ENCODE assay signal across 9 cellular contexts in genomic region chr9:134375430-134376385, GRCh38. TPM values are rescaled to one million over a fixed set of nuclear protein-coding genes. Genes with fewer than 3 reads are reported as not detected.
A peak's percentile ranks its signal among the peaks of the same experiment; 100 is the strongest.
DNase-seq lines count a peak whose midpoint lies in the region; ATAC-seq, FAIRE-seq and TF ChIP-seq lines count a peak whose summit lies in the region.
"Had no signal": no experiment of that assay in that cellular context is flagged by ENCODE, and none has a peak within 500 bp of the region (broad histone marks: within the 10 kb centered on the region; RNA-seq: fewer than 3 reads in every experiment).

No MANE protein-coding gene starts in this region.

- H3K27me3 ChIP-seq in HUES48 (ENCODE audit: control insufficient read depth, insufficient read depth, low read length) (no peaks in the 10 kb centered on the region), MM.1S (replicated peaks; ENCODE audit: insufficient read depth, low read length) (no peaks in the 10 kb centered on the region)

- no peak for TF ChIP-seq CTCF in kidney (IDR thresholded peaks at IDR 0.05; ENCODE audit: borderline replicate concordance, extremely low read depth, insufficient read depth)
- no peak for TF ChIP-seq CTCF in MM.1S (IDR thresholded peaks at IDR 0.05; ENCODE audit: low read length)

- no peaks in the 10 kb centered on the region for H3F3A ChIP-seq in MM.1S (ENCODE audit: insufficient read depth, low read length)

- H3K9ac ChIP-seq in HUES48 (ENCODE audit: low read depth, low read length) (no peak overlapping the region), kidney (ENCODE audit: low read length in 2 of 2) (peak overlapping the region in 1 of 2 donors; percentile 61), MM.1S (ENCODE audit: low read length) (no peak overlapping the region)

- H3K9me2 ChIP-seq in MM.1S (replicated peaks; ENCODE audit: insufficient read depth, low read length) = no peaks in the 10 kb centered on the region

- H4K20me1 ChIP-seq in MM.1S (ENCODE audit: insufficient read depth, low read length) = no peaks in the 10 kb centered on the region

- H3K36me3 ChIP-seq in HUES48 (ENCODE audit: control insufficient read depth, insufficient read depth, low read length) (no peaks in the 10 kb centered on the region), kidney (ENCODE audit: control insufficient read depth in 1 of 2, insufficient read depth in 2 of 2, low read length in 2 of 2) (no peaks in the 10 kb centered on the region), MM.1S (replicated peaks; ENCODE audit: insufficient read depth, low read length) (no peaks in the 10 kb centered on the region)

- peak in 19 of 61 donors; percentile 25 to 59 (median 37) for DNase-seq in caudate nucleus (lab: John Stamatoyannopoulos, UW)
- DNase-seq in kidney = no peak
- no peak for DNase-seq in stimulated activated naive B cell treated with anti-CD40 and anti-IgM and Interleukin-4, amounts not matched to agents 10 μg/mL and 1 μg/mL and 100 μg/mL, for 72 hours
- DNase-seq in MM.1S = no peak
- DNase-seq: NCI-H510A treated with DMSO at 0.1 percent for 48 hours had no signal

- H3K4me1 ChIP-seq in HUES48 (ENCODE audit: control insufficient read depth, insufficient read depth, low read length) (peaks cover 3% of the 10 kb centered on the region; the same call in 1 of the 2 replicates), kidney (ENCODE audit: control insufficient read depth in 1 of 2, insufficient read depth in 1 of 2, low read depth in 1 of 2, low read length in 2 of 2) (peaks cover 46 to 86% of the 10 kb centered on the region in 2 donors), MM.1S (ENCODE audit: low read length) (no peaks in the 10 kb centered on the region)

- no peak overlapping the region for H3K4me2 ChIP-seq in MM.1S (ENCODE audit: low read depth, low read length)

- no peak for ATAC-seq in stimulated activated naive B cell treated with anti-CD40 and anti-IgM and Interleukin-4, amounts not matched to agents 10 μg/mL and 1 μg/mL and 100 μg/mL, for 72 hours (replicated peaks)
- ATAC-seq in GM19452 (IDR thresholded peaks at IDR 0.05; ENCODE audit: unreplicated experiment) (no peak), GM21723 (IDR thresholded peaks at IDR 0.05; ENCODE audit: unreplicated experiment) (no peak)

- H3K27ac Mint-ChIP-seq in stimulated activated naive B cell treated with anti-CD40 and anti-IgM and Interleukin-4, amounts not matched to agents 10 μg/mL and 1 μg/mL and 100 μg/mL, for 72 hours = no peak overlapping the region

- H3K9me3 Mint-ChIP-seq in stimulated activated naive B cell treated with anti-CD40 and anti-IgM and Interleukin-4, amounts not matched to agents 10 μg/mL and 1 μg/mL and 100 μg/mL, for 72 hours = no peaks in the 10 kb centered on the region

- H3K9me3 ChIP-seq in HUES48 (ENCODE audit: control insufficient read depth, insufficient read depth, low read length) (no peaks in the 10 kb centered on the region), kidney (ENCODE audit: control insufficient read depth in 1 of 2, low read length in 2 of 2) (no peaks in the 10 kb centered on the region), MM.1S (replicated peaks; ENCODE audit: insufficient read depth, low read length) (no peaks in the 10 kb centered on the region)

- no peaks in the 10 kb centered on the region for H3K36me3 Mint-ChIP-seq in stimulated activated naive B cell treated with anti-CD40 and anti-IgM and Interleukin-4, amounts not matched to agents 10 μg/mL and 1 μg/mL and 100 μg/mL, for 72 hours

- H3K27me3 Mint-ChIP-seq in stimulated activated naive B cell treated with anti-CD40 and anti-IgM and Interleukin-4, amounts not matched to agents 10 μg/mL and 1 μg/mL and 100 μg/mL, for 72 hours = peaks cover 5 to 29% of the 10 kb centered on the region in 2 donors

- FAIRE-seq in kidney (lab: Jason Lieb, UNC) = no peak

- H3K79me2 ChIP-seq in MM.1S (ENCODE audit: low read length) = no peaks in the 10 kb centered on the region; the same call in 1 of the 2 replicates

- no peak overlapping the region for H3K4me3 Mint-ChIP-seq in stimulated activated naive B cell treated with anti-CD40 and anti-IgM and Interleukin-4, amounts not matched to agents 10 μg/mL and 1 μg/mL and 100 μg/mL, for 72 hours

- intact Hi-C loops in kidney (cut with DNase I) = no loop called here

- H3K4me1 Mint-ChIP-seq in stimulated activated naive B cell treated with anti-CD40 and anti-IgM and Interleukin-4, amounts not matched to agents 10 μg/mL and 1 μg/mL and 100 μg/mL, for 72 hours = peaks cover 14 to 19% of the 10 kb centered on the region in 2 donors

- peak overlapping the region; percentile 20 for H3K27ac ChIP-seq in HUES48 (ENCODE audit: low read depth, low read length)
- peak overlapping the region; percentile 78 for H3K27ac ChIP-seq in caudate nucleus (ENCODE audit: low read depth, low read length)
- H3K27ac ChIP-seq in kidney (ENCODE audit: low read depth in 2 of 2, low read length in 2 of 2) = peak overlapping the region; percentile 85 to 86
- H3K27ac ChIP-seq in skin epidermis = peak overlapping the region in 20 of 21 experiments; percentile 2 to 97 (median 89)
- no peak overlapping the region for H3K27ac ChIP-seq in MM.1S (ENCODE audit: low read length)

- H3K4me3 ChIP-seq in HUES48 (ENCODE audit: low read depth, low read length) = no peak overlapping the region
- no peak overlapping the region for H3K4me3 ChIP-seq in kidney (ENCODE audit: low read length in 2 of 2)
- peak overlapping the region in 2 of 7 experiments; percentile 2 to 24 for H3K4me3 ChIP-seq in skin epidermis
- no peak overlapping the region for H3K4me3 ChIP-seq in MM.1S (ENCODE audit: low read length)

- no peak overlapping the region for H2AFZ ChIP-seq in MM.1S (ENCODE audit: low read length)

RNA-seq across cellular contexts. Expression of gene RXRA, which starts 49.5 kb away (rescaled TPM):
- 49.5 TPM for total RNA-seq in kidney
- polyA plus RNA-seq in kidney (ENCODE audit: insufficient read depth, low read depth, low replicate concordance) = 24.0 TPM
